Comparison of ENCODE assay signal across 19 cellular contexts in the genomic region with DNA sequence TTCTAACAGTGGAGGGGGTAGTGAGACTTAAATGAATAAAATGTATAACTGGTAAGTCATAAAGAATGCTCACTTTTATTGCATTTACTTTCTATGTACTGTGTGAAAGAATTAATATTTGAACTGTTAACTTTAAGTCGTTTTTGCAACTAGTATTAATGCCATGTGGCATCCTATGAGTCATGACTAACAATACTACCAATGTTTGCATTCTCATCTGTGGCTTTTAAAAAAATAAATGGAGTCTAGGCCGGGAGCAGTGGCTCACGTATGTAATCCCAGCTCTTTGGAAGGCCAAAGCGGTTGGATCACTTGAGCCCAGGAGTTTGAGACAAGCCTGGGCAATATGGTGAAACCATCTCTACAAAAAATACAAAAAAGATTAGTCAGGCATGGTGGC. TPM values are rescaled to one million over a fixed set of nuclear protein-coding genes. Genes with fewer than 3 reads are reported as not detected.
DNase-seq lines count a peak whose midpoint lies in the region; ATAC-seq, FAIRE-seq and TF ChIP-seq lines count a peak whose summit lies in the region.
"Had no signal": no experiment of that assay in that cellular context is flagged by ENCODE, and none has a peak within 500 bp of the region (broad histone marks: within the 10 kb centered on the region; RNA-seq: fewer than 3 reads in every experiment).

No MANE protein-coding gene starts in this region.

- H3K9me3 ChIP-seq in breast epithelium (no peaks in the 10 kb centered on the region), astrocyte (ENCODE audit: insufficient read depth, low read depth, low read length) (no peaks in the 10 kb centered on the region)
- H3K9me3 ChIP-seq: right lobe of liver had no signal

- peaks cover 18% of the 10 kb centered on the region for H3K36me3 Mint-ChIP-seq in MCF 10A (ENCODE audit: insufficient read depth, unreplicated experiment)
- H3K36me3 Mint-ChIP-seq in astrocyte (ENCODE audit: low read depth, unreplicated experiment): peaks cover 6% of the 10 kb centered on the region
- H3K36me3 Mint-ChIP-seq in T-cell: peaks cover 8% of the 10 kb centered on the region

- peak; percentile 13 for FAIRE-seq in astrocyte (lab: Jason Lieb, UNC)
- FAIRE-seq: H1 had no signal

- H3K79me2 ChIP-seq in astrocyte (ENCODE audit: insufficient read depth, low read length): no peaks in the 10 kb centered on the region

- DNase-seq in MCF 10A (ENCODE audit: unreplicated experiment) (peak; percentile 69), breast epithelium (ENCODE audit: low spot score in 2 of 2) (no peak), astrocyte (ENCODE audit: low read depth) (peak; percentile 76), fibroblast of villous mesenchyme (ENCODE audit: low read depth) (peak; percentile 29), NCI-H2029 treated with DMSO at 0.1 percent for 48 hours (lab: John Stamatoyannopoulos, UW) (no peak), T-cell (no peak), DMS153 (lab: John Stamatoyannopoulos, UW) (no peak)
- DNase-seq in activated CD8-positive, alpha-beta memory T cell treated with anti-CD3 and anti-CD28 coated beads for 24 hours: no peak
- DNase-seq: 8988T; activated CD8-positive, alpha-beta T cell treated with anti-CD3 and anti-CD28 coated beads, Interleukin-2, amount 10 ng/mL, durations not matched to agents 7 days and 5 days; CD8-positive, alpha-beta memory T cell; NCI-H2081; NCI-H774; right lobe of liver; stimulated activated naive CD4-positive, alpha-beta T cell treated with Interleukin-2 at 50 U/mL for 16 hours had no signal

- no peak overlapping the region for H3K4me3 ChIP-seq in breast epithelium
- no peak overlapping the region for H3K4me3 ChIP-seq in astrocyte (ENCODE audit: insufficient read depth, low read depth, low read length)
- H3K4me3 ChIP-seq in fibroblast of villous mesenchyme (ENCODE audit: low read depth, low read length): no peak overlapping the region
- H3K4me3 ChIP-seq: cardiac muscle cell, right lobe of liver had no signal

- H3K9me3 Mint-ChIP-seq in MCF 10A (ENCODE audit: unreplicated experiment) (no peaks in the 10 kb centered on the region), astrocyte (ENCODE audit: unreplicated experiment) (no peaks in the 10 kb centered on the region), T-cell (no peaks in the 10 kb centered on the region)
- H3K9me3 Mint-ChIP-seq: CD8-positive, alpha-beta memory T cell; neural crest cell had no signal

- no peak overlapping the region for H3K27ac ChIP-seq in breast epithelium
- no peak overlapping the region for H3K27ac ChIP-seq in astrocyte (ENCODE audit: low read depth, low read length)
- H3K27ac ChIP-seq: cardiac muscle cell, right lobe of liver had no signal

- H3K4me1 ChIP-seq in breast epithelium: no peaks in the 10 kb centered on the region
- peaks cover 7% of the 10 kb centered on the region for H3K4me1 ChIP-seq in astrocyte (ENCODE audit: insufficient read depth, low read length)
- H3K4me1 ChIP-seq: right lobe of liver had no signal

- BruUV-seq in MCF 10A (replicated peaks; lab: Mats Ljungman, UMichigan): no TSS peak

- no peak overlapping the region for H3K9ac ChIP-seq in astrocyte (ENCODE audit: low read length)

- no peaks in the 10 kb centered on the region for H4K20me1 ChIP-seq in astrocyte (ENCODE audit: insufficient read depth, low read length)

- no peaks in the 10 kb centered on the region for H3K27me3 ChIP-seq in breast epithelium
- no peaks in the 10 kb centered on the region for H3K27me3 ChIP-seq in astrocyte (ENCODE audit: insufficient read depth, low read length)
- H3K27me3 ChIP-seq: right lobe of liver had no signal

- ATAC-seq in T-cell (replicated peaks in 1 of 4): no peak
- ATAC-seq: activated CD8-positive, alpha-beta T cell treated with anti-CD3 and anti-CD28 coated beads, Interleukin-2, amount 10 ng/mL, durations not matched to agents 7 days and 5 days; right lobe of liver; Right ventricle myocardium inferior had no signal

- TF ChIP-seq CTCF in MCF 10A (IDR thresholded peaks at IDR 0.05; ENCODE audit: unreplicated experiment): no peak
- no peak for TF ChIP-seq CTCF in breast epithelium (IDR thresholded peaks at IDR 0.05)
- TF ChIP-seq CTCF in astrocyte (IDR thresholded peaks at IDR 0.05; ENCODE audit: insufficient read depth, low read depth, low read length): no peak
- no peak for TF ChIP-seq CTCF in fibroblast of villous mesenchyme (IDR thresholded peaks at IDR 0.05; ENCODE audit: insufficient read depth, low read depth, low read length)

- POLR2A ChIA-PET in MCF 10A (lab: Yijun Ruan, JAX): interaction anchor here (0.6 to 0.7 kb wide), 3 partner anchors 481 to 1211 kb away, joined by 3 to 5 read pairs (median 3); no protein-coding TSS in a partner anchor
- POLR2A ChIA-PET in T-cell (lab: Charles Lee): no interaction called here

- H3K27ac Mint-ChIP-seq in MCF 10A (ENCODE audit: low read depth, unreplicated experiment) (peak overlapping the region; percentile 83), astrocyte (ENCODE audit: unreplicated experiment) (no peak overlapping the region), T-cell (no peak overlapping the region)
- H3K27ac Mint-ChIP-seq: activated CD8-positive, alpha-beta T cell treated with anti-CD3 and anti-CD28 coated beads, Interleukin-2, amount 10 ng/mL, durations not matched to agents 7 days and 5 days; CD8-positive, alpha-beta memory T cell had no signal

- H3K4me2 ChIP-seq in astrocyte (ENCODE audit: low read length): peak overlapping the region; percentile 28

- H2AFZ ChIP-seq in astrocyte (ENCODE audit: low read depth, low read length): no peak overlapping the region

- H3K4me1 Mint-ChIP-seq in MCF 10A (ENCODE audit: insufficient read depth, unreplicated experiment) (peaks cover 12% of the 10 kb centered on the region), astrocyte (ENCODE audit: low read depth, unreplicated experiment) (peaks cover 6% of the 10 kb centered on the region), T-cell (no peaks in the 10 kb centered on the region)
- H3K4me1 Mint-ChIP-seq: CD8-positive, alpha-beta memory T cell; neural crest cell had no signal

- CTCF ChIA-PET in MCF 10A (lab: Yijun Ruan, JAX) (interaction anchor here (0.7 to 16.7 kb wide), 3 partner anchors 10 to 471 kb away, joined by 3 to 401 read pairs (median 14); no protein-coding TSS in a partner anchor), T-cell (lab: Charles Lee) (interaction anchor here in 1 of 2 donors (0.6 kb wide), 1 partner anchor 209 kb away, joined by 3 read pairs; no protein-coding TSS in a partner anchor)

- H3K4me3 Mint-ChIP-seq in MCF 10A (ENCODE audit: unreplicated experiment): no peak overlapping the region
- H3K4me3 Mint-ChIP-seq in astrocyte (ENCODE audit: unreplicated experiment): no peak overlapping the region
- H3K4me3 Mint-ChIP-seq in T-cell: no peak overlapping the region
- H3K4me3 Mint-ChIP-seq: activated CD8-positive, alpha-beta T cell treated with anti-CD3 and anti-CD28 coated beads, Interleukin-2, amount 10 ng/mL, durations not matched to agents 7 days and 5 days; CD8-positive, alpha-beta memory T cell; neural crest cell had no signal

- H3K27me3 Mint-ChIP-seq in MCF 10A (ENCODE audit: insufficient read depth, unreplicated experiment): no peaks in the 10 kb centered on the region
- H3K27me3 Mint-ChIP-seq in astrocyte (ENCODE audit: low read depth, unreplicated experiment): no peaks in the 10 kb centered on the region
- H3K27me3 Mint-ChIP-seq in T-cell: no peaks in the 10 kb centered on the region
- H3K27me3 Mint-ChIP-seq: CD8-positive, alpha-beta memory T cell had no signal

- no peak for TF ChIP-seq POLR2A in breast epithelium (IDR thresholded peaks at IDR 0.05)

- H3K36me3 ChIP-seq in breast epithelium: no peaks in the 10 kb centered on the region
- no peaks in the 10 kb centered on the region for H3K36me3 ChIP-seq in astrocyte (ENCODE audit: insufficient read depth, low read length)
- H3K36me3 ChIP-seq: cardiac muscle cell, right lobe of liver had no signal

- intact Hi-C loops in MCF 10A (cut with micrococcal nuclease): no loop called here
- intact Hi-C loops in breast epithelium (cut with DNase I; ENCODE audit: low total_unique reads): no loop called here

RNA-seq across cellular contexts. Expression of gene C3orf49, which starts 5.2 kb away (rescaled TPM):
- not detected in 2 replicates for total RNA-seq in MCF 10A (2022)
- total RNA-seq in breast epithelium: not detected
- total RNA-seq in astrocyte: not detected in 2 replicates
- not detected in 2 replicates for total RNA-seq in fibroblast of villous mesenchyme
- not detected for total RNA-seq in T-cell
- total RNA-seq: activated CD8-positive, alpha-beta T cell treated with anti-CD3 and anti-CD28 coated beads, Interleukin-2, amount 10 ng/mL, durations not matched to agents 7 days and 5 days; cardiac muscle cell; CD8-positive, alpha-beta memory T cell; H1; neural crest cell; right lobe of liver; Right ventricle myocardium inferior had no signal

RNA-seq across cellular contexts. Expression of gene THOC7, which starts 39.3 kb away (rescaled TPM):
- total RNA-seq in MCF 10A (2022) (117 and 123 TPM in 2 replicates), breast epithelium (10 to 100 TPM; 61.9 to 62.9 (median 62.2) TPM), astrocyte (56.9 and 61.6 TPM in 2 replicates), fibroblast of villous mesenchyme (46.1 and 47.9 TPM in 2 replicates), T-cell (10 to 100 TPM; 30.9 to 36.9 (median 33.1) TPM)

RNA-seq across cellular contexts. Expression of gene ATXN7, which starts 39.4 kb away (rescaled TPM):
- total RNA-seq in MCF 10A (2022) (29.2 and 36.7 TPM in 2 replicates), breast epithelium (10 to 100 TPM; 37.4 to 56.2 (median 47.9) TPM), astrocyte (17.6 and 19.2 TPM in 2 replicates), fibroblast of villous mesenchyme (12.9 and 14.7 TPM in 2 replicates), T-cell (100 to 1,000 TPM; 110 to 231 (median 123) TPM)

Comparison
In these comparisons a context has a peak if more than half of its experiments do, and no peak if none do; other contexts are left out.
1. DNase-seq: peak in MCF 10A (single experiment), astrocyte (single experiment) and fibroblast of villous mesenchyme (single experiment); none in breast epithelium (0 of 2), NCI-H2029 treated with DMSO at 0.1 percent for 48 hours (single experiment), T-cell (0 of 34), DMS153 (single experiment) and activated CD8-positive, alpha-beta memory T cell treated with anti-CD3 and anti-CD28 coated beads for 24 hours (single experiment).